In genomic region chr5:16841416-16841815, GRCh38 we compare ENCODE assay signal across 18 cellular contexts.
"Had no signal": no experiment of that assay in that cellular context is flagged by ENCODE, and none has a peak within 500 bp of the region (broad histone marks: within the 10 kb centered on the region; RNA-seq: fewer than 3 reads in every experiment).

No MANE protein-coding gene starts in this region.

- ATAC-seq: foreskin keratinocyte; left colon; left ventricle myocardium superior; natural killer cell; right cardiac atrium; stimulated activated effector memory CD8-positive, alpha-beta T cell treated with anti-CD3 and anti-CD28 coated beads, Interleukin-12 subunit alpha, Interleukin-12 subunit beta, amount 100 ng/mL, for 72 hours; stimulated activated naive CD8-positive, alpha-beta T cell treated with anti-CD3 and anti-CD28 coated beads, Interleukin-15, Interleukin-2, amounts not matched to agents 100 U/mL and 50 U/mL, for 24 hours had no signal

- H3K36me3 ChIP-seq: esophagus squamous epithelium, ovary, suprapubic skin, tibial artery had no signal

- H3K4me3 Mint-ChIP-seq: central memory CD8-positive, alpha-beta T cell; natural killer cell; stimulated activated effector memory CD8-positive, alpha-beta T cell treated with anti-CD3 and anti-CD28 coated beads, Interleukin-12 subunit alpha, Interleukin-12 subunit beta, amount 100 ng/mL, for 72 hours had no signal

- H3K36me3 Mint-ChIP-seq: natural killer cell; stimulated activated effector memory CD8-positive, alpha-beta T cell treated with anti-CD3 and anti-CD28 coated beads, Interleukin-12 subunit alpha, Interleukin-12 subunit beta, amount 100 ng/mL, for 72 hours had no signal

- H3K27ac ChIP-seq: esophagus squamous epithelium, foreskin keratinocyte, ovary, suprapubic skin, tibial artery had no signal

- DNase-seq: effector memory CD4-positive, alpha-beta T cell; esophagus squamous epithelium; foreskin keratinocyte; hippocampal formation; left colon; left ventricle myocardium superior; natural killer cell; ovary; right cardiac atrium; stimulated activated CD4-positive, alpha-beta T cell treated with anti-CD3 and anti-CD28 coated beads, Interleukin-4, amount 100 ng/mL, for 1 hour; stimulated activated CD8-positive, alpha-beta memory T cell treated with anti-CD3 and anti-CD28 coated beads, Interleukin-4, amount 100 ng/mL, for 48 hours; stimulated activated naive CD8-positive, alpha-beta T cell treated with anti-CD3 and anti-CD28 coated beads, Interleukin-15, Interleukin-2, amounts not matched to agents 100 U/mL and 50 U/mL, for 24 hours; tibial artery had no signal

- H3K27me3 ChIP-seq: esophagus squamous epithelium, foreskin keratinocyte, ovary, suprapubic skin, tibial artery had no signal

- H3K9me3 Mint-ChIP-seq: central memory CD8-positive, alpha-beta T cell; natural killer cell had no signal

- H3K4me1 Mint-ChIP-seq: central memory CD8-positive, alpha-beta T cell; natural killer cell; stimulated activated effector memory CD8-positive, alpha-beta T cell treated with anti-CD3 and anti-CD28 coated beads, Interleukin-12 subunit alpha, Interleukin-12 subunit beta, amount 100 ng/mL, for 72 hours had no signal

- H3K27me3 Mint-ChIP-seq: central memory CD8-positive, alpha-beta T cell; progenitor cell of endocrine pancreas had no signal

- H3K27ac Mint-ChIP-seq: natural killer cell; progenitor cell of endocrine pancreas; stimulated activated effector memory CD8-positive, alpha-beta T cell treated with anti-CD3 and anti-CD28 coated beads, Interleukin-12 subunit alpha, Interleukin-12 subunit beta, amount 100 ng/mL, for 72 hours had no signal

- H3K4me2 ChIP-seq: smooth muscle cell had no signal

- H3K4me3 ChIP-seq: esophagus squamous epithelium, ovary, smooth muscle cell, suprapubic skin, tibial artery had no signal

- H3K9me3 ChIP-seq: esophagus squamous epithelium, ovary, suprapubic skin, tibial artery had no signal
